ENCODE assay signal across 1 cellular context in genomic region chr15:75188499-75188898, GRCh38.
TF ChIP-seq lines count a peak whose summit lies in the region.

No MANE protein-coding gene starts in this region.

TF ChIP-seq in HepG2, 621 proteins besides CTCF, POLR2A, EP300 and RAD21:
- TF ChIP-seq ISL2 (CRISPR knock-in tag; IDR thresholded peaks at IDR 0.05) (no peak), ZNF687 (CRISPR knock-in tag; IDR thresholded peaks at IDR 0.05) (peak; percentile 75), MAX (IDR thresholded peaks at IDR 0.05) (peak; percentile 44)
TF ChIP-seq in HepG2: peak in this region for 2.
